8 cellular contexts compared by ENCODE assay signal in the genomic region with DNA sequence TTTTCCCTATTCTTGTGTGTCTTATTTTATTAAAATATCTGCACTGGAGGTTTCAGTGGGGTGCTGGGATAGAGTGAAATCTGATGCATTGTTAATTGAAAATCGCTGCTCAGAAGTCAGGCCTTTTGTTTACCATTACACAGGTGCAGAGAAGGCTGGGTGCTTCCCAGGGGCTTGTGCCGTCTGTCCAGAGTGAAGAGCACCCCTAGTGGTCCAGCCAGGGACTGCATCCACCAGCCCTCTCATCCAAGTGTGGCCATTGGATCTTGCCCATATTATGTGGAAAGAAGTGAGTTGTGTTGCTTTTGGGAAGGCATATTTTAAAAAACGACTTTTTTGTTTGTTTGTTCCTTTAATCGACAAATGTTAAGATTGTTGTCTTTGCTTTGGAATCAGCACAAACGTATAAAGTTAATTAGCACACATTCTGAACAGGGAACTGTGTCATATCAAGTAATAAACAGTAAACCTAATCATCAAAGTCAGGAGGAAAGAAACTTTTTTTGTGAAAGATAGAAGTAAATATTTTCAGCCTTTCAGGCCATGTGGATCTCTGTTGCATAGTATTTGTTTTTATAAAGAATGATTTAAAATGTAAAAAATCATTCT.
DNase-seq lines count a peak whose midpoint lies in the region; TF ChIP-seq lines count a peak whose summit lies in the region.

No MANE protein-coding gene starts in this region.

- H3K9me3 Mint-ChIP-seq in glutamatergic neuron (ENCODE audit: unreplicated experiment) = peaks cover 2% of the 10 kb centered on the region

- TF ChIP-seq CTCF in GM10248 (IDR thresholded peaks at IDR 0.05; ENCODE audit: control extremely low read depth, extremely low read depth, low read depth, missing control alignments) (peak; percentile 76), WI38 (IDR thresholded peaks at IDR 0.05; ENCODE audit: low read depth, low read length) (peak; percentile 76), glutamatergic neuron (IDR thresholded peaks at IDR 0.05; ENCODE audit: partially characterized antibody, unreplicated experiment) (peak; percentile 93)

- no peaks in the 10 kb centered on the region for H3K36me3 Mint-ChIP-seq in glutamatergic neuron (ENCODE audit: unreplicated experiment)

- H3K27me3 ChIP-seq in H7 (ENCODE audit: control insufficient read depth, insufficient read depth, low read length) = no peaks in the 10 kb centered on the region

- H3K4me3 Mint-ChIP-seq in glutamatergic neuron (ENCODE audit: unreplicated experiment) = no peak overlapping the region

- CTCF ChIA-PET in GM10248 (lab: Yijun Ruan, JAX) = interaction anchor here (1.2 to 2.3 kb wide), 6 partner anchors 9 to 231 kb away, joined by 3 to 6 read pairs (median 4); no protein-coding TSS in a partner anchor

- H3K27me3 Mint-ChIP-seq in glutamatergic neuron (ENCODE audit: unreplicated experiment) = peaks cover 2% of the 10 kb centered on the region

- POLR2A ChIA-PET in GM10248 (lab: Yijun Ruan, JAX) = no interaction called here

- no peak overlapping the region for H3K4me3 ChIP-seq in H7 (ENCODE audit: insufficient read depth, low read depth, low read length)
- no peak overlapping the region for H3K4me3 ChIP-seq in WI38 (ENCODE audit: low read depth, low read length)

- no peaks in the 10 kb centered on the region for H3K36me3 ChIP-seq in H7 (replicated peaks; ENCODE audit: control insufficient read depth, insufficient read depth, low read length)

- no peak overlapping the region for H3K27ac Mint-ChIP-seq in glutamatergic neuron (ENCODE audit: unreplicated experiment)

- DNase-seq in A172 (ENCODE audit: low spot score) = peak; percentile 30
- DNase-seq in GM10248 (ENCODE audit: extremely low spot score) = peak; percentile 35
- DNase-seq in H7 = peak; percentile 56
- DNase-seq in LHCN-M2 (ENCODE audit: low read depth) = peak; percentile 0
- peak; percentile 82 for DNase-seq in glutamatergic neuron
- DNase-seq in stimulated activated CD4-positive, alpha-beta T cell treated with anti-CD3 and anti-CD28 coated beads, Interleukin-4, amount 100 ng/mL, for 1 hour = peak; percentile 29
- DNase-seq in NOMO-1 treated with dmso at 0.1 percent for 144 hours (lab: John Stamatoyannopoulos, UW; ENCODE audit: unreplicated experiment) = no peak

- no peaks in the 10 kb centered on the region for H3K4me1 Mint-ChIP-seq in glutamatergic neuron (ENCODE audit: low read depth, unreplicated experiment)
